ENCODE assay signal across 1 cellular context in the genomic region with DNA sequence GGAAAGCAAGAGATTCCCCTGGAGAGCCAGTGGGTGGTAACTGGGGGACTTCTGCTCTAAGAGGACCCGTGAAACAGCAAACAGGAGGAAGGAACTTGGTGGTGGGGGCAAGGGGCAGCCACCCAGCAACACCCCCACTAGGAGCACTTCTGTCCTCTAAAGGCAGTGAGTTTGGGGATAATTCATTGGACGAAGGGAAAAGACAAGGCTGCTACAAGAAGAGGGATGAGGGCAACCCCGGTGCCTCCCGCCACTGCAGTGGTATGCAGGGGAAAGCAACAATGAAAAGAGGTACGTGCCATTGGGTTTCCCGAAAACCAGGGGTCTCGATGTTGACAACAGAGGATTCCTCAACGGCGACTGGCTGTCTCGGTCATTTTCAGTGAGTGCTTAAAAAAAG.
A peak's percentile ranks its signal among the peaks of the same experiment; 100 is the strongest.
TF ChIP-seq lines count a peak whose summit lies in the region.

No MANE protein-coding gene starts in this region.

TF ChIP-seq in HepG2, 621 proteins besides CTCF, POLR2A, EP300 and RAD21 (continued from another document):
- TF ChIP-seq, protein P1, sequence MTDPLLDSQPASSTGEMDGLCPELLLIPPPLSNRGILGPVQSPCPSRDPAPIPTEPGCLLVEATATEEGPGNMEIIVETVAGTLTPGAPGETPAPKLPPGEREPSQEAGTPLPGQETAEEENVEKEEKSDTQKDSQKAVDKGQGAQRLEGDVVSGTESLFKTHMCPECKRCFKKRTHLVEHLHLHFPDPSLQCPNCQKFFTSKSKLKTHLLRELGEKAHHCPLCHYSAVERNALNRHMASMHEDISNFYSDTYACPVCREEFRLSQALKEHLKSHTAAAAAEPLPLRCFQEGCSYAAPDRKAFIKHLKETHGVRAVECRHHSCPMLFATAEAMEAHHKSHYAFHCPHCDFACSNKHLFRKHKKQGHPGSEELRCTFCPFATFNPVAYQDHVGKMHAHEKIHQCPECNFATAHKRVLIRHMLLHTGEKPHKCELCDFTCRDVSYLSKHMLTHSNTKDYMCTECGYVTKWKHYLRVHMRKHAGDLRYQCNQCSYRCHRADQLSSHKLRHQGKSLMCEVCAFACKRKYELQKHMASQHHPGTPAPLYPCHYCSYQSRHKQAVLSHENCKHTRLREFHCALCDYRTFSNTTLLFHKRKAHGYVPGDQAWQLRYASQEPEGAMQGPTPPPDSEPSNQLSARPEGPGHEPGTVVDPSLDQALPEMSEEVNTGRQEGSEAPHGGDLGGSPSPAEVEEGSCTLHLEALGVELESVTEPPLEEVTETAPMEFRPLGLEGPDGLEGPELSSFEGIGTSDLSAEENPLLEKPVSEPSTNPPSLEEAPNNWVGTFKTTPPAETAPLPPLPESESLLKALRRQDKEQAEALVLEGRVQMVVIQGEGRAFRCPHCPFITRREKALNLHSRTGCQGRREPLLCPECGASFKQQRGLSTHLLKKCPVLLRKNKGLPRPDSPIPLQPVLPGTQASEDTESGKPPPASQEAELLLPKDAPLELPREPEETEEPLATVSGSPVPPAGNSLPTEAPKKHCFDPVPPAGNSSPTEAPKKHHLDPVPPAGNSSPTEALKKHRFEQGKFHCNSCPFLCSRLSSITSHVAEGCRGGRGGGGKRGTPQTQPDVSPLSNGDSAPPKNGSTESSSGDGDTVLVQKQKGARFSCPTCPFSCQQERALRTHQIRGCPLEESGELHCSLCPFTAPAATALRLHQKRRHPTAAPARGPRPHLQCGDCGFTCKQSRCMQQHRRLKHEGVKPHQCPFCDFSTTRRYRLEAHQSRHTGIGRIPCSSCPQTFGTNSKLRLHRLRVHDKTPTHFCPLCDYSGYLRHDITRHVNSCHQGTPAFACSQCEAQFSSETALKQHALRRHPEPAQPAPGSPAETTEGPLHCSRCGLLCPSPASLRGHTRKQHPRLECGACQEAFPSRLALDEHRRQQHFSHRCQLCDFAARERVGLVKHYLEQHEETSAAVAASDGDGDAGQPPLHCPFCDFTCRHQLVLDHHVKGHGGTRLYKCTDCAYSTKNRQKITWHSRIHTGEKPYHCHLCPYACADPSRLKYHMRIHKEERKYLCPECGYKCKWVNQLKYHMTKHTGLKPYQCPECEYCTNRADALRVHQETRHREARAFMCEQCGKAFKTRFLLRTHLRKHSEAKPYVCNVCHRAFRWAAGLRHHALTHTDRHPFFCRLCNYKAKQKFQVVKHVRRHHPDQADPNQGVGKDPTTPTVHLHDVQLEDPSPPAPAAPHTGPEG (CRISPR knock-in tag; IDR thresholded peaks at IDR 0.05) = no peak
- TF ChIP-seq SSRP1 (CRISPR knock-in tag; IDR thresholded peaks at IDR 0.05) (no peak), ATF1 (CRISPR knock-in tag; IDR thresholded peaks at IDR 0.05) (no peak), REPIN1 (CRISPR knock-in tag; IDR thresholded peaks at IDR 0.05; ENCODE audit: borderline replicate concordance, low read depth) (no peak), POLR2AphosphoS2 (IDR thresholded peaks at IDR 0.05; ENCODE audit: low read depth, low read length) (0 out of 2 replicates have a peak, but pooled peaks have one; percentile 17), MTF1 (CRISPR knock-in tag; IDR thresholded peaks at IDR 0.05) (no peak), AKAP8 (CRISPR knock-in tag; IDR thresholded peaks at IDR 0.05) (no peak), ZFP62 (CRISPR knock-in tag; IDR thresholded peaks at IDR 0.05) (no peak), MBNL3 (CRISPR knock-in tag; conservative IDR thresholded peaks at IDR 0.05) (no peak), NFYB (CRISPR knock-in tag; IDR thresholded peaks at IDR 0.05) (no peak), ZNF672 (CRISPR knock-in tag; IDR thresholded peaks at IDR 0.05) (no peak), ZNF614 (CRISPR knock-in tag; IDR thresholded peaks at IDR 0.05; ENCODE audit: borderline replicate concordance) (no peak), MTF2 (CRISPR knock-in tag; IDR thresholded peaks at IDR 0.05; ENCODE audit: borderline replicate concordance) (no peak), ZNF362 (CRISPR knock-in tag; IDR thresholded peaks at IDR 0.05; ENCODE audit: borderline replicate concordance) (no peak), MZF1 (CRISPR knock-in tag; IDR thresholded peaks at IDR 0.05; ENCODE audit: borderline replicate concordance) (no peak), ZNF432 (CRISPR knock-in tag; IDR thresholded peaks at IDR 0.05; ENCODE audit: borderline replicate concordance) (no peak), PTBP1 (IDR thresholded peaks at IDR 0.05; ENCODE audit: low read depth, low read length, poor library complexity, severe bottlenecking) (no peak), ARID2 (CRISPR knock-in tag; IDR thresholded peaks at IDR 0.05; ENCODE audit: borderline replicate concordance) (no peak), POLR2AphosphoS5 (IDR thresholded peaks at IDR 0.05; ENCODE audit: low read depth, low read length) (peak; percentile 38), POLR2G (IDR thresholded peaks at IDR 0.05; ENCODE audit: low read depth, low read length) (peak; percentile 42; the same call in 1 of the 2 replicates), RBM22 (optimal IDR thresholded peaks at IDR 0.05; ENCODE audit: low read length) (peak; percentile 74), KLF9 (CRISPR knock-in tag; IDR thresholded peaks at IDR 0.05; ENCODE audit: low read depth) (no peak), FOXC1 (CRISPR knock-in tag; IDR thresholded peaks at IDR 0.05; ENCODE audit: borderline replicate concordance) (no peak), ZNF264 (CRISPR knock-in tag; IDR thresholded peaks at IDR 0.05) (no peak), CENPBD1 (CRISPR knock-in tag; IDR thresholded peaks at IDR 0.05; ENCODE audit: borderline replicate concordance, low read depth) (no peak), POGK (CRISPR knock-in tag; conservative IDR thresholded peaks at IDR 0.05) (no peak), MIXL1 (CRISPR knock-in tag; IDR thresholded peaks at IDR 0.05) (no peak), PAF1 (CRISPR knock-in tag; IDR thresholded peaks at IDR 0.05) (peak; percentile 76; the same call in 1 of the 2 replicates), MBD4 (IDR thresholded peaks at IDR 0.05; ENCODE audit: borderline replicate concordance, low read length) (no peak)
- TF ChIP-seq, protein P2, sequence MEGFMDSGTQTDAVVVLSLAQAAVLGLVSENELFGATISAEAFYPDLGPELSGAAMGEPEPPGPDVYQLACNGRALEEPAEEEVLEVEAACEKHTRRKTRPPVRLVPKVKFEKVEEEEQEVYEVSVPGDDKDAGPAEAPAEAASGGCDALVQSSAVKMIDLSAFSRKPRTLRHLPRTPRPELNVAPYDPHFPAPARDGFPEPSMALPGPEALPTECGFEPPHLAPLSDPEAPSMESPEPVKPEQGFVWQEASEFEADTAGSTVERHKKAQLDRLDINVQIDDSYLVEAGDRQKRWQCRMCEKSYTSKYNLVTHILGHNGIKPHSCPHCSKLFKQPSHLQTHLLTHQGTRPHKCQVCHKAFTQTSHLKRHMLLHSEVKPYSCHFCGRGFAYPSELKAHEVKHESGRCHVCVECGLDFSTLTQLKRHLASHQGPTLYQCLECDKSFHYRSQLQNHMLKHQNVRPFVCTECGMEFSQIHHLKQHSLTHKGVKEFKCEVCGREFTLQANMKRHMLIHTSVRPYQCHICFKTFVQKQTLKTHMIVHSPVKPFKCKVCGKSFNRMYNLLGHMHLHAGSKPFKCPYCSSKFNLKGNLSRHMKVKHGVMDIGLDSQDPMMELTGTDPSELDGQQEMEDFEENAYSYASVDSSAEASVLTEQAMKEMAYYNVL (CRISPR knock-in tag; IDR thresholded peaks at IDR 0.05; ENCODE audit: borderline replicate concordance) = no peak
- TF ChIP-seq, protein P3, sequence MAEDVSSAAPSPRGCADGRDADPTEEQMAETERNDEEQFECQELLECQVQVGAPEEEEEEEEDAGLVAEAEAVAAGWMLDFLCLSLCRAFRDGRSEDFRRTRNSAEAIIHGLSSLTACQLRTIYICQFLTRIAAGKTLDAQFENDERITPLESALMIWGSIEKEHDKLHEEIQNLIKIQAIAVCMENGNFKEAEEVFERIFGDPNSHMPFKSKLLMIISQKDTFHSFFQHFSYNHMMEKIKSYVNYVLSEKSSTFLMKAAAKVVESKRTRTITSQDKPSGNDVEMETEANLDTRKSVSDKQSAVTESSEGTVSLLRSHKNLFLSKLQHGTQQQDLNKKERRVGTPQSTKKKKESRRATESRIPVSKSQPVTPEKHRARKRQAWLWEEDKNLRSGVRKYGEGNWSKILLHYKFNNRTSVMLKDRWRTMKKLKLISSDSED (CRISPR knock-in tag; IDR thresholded peaks at IDR 0.05) = no peak
